ENCODE assay signal across 16 cellular contexts in the genomic region with DNA sequence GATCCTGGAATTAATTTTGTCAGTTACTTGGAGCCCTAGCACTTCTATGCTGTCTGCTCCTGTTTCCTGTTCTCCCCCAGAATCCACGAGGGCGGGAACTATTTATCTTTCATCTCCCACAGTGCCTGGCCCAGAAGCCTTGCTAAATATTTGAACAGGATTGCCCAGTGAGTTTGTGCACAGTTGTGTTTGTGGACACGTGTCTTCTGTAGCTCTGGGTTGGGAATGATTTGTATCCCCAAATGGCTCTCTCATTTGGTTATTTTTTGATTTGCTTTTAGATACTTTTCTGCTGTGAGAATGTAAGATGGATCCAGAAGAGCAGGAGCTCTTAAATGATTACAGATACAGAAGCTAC. TPM values are rescaled to one million over a fixed set of nuclear protein-coding genes. Genes with fewer than 3 reads are reported as not detected.
DNase-seq lines count a peak whose midpoint lies in the region; ATAC-seq, FAIRE-seq and TF ChIP-seq lines count a peak whose summit lies in the region.
"Had no signal": no experiment of that assay in that cellular context is flagged by ENCODE, and none has a peak within 500 bp of the region (broad histone marks: within the 10 kb centered on the region; RNA-seq: fewer than 3 reads in every experiment).

No MANE protein-coding gene starts in this region.

- no peak for TF ChIP-seq CTCF in SK-N-SH (IDR thresholded peaks at IDR 0.05)

- no peaks in the 10 kb centered on the region for H3F3A ChIP-seq in SK-N-SH (replicated peaks; ENCODE audit: insufficient read depth)

- H3K9me3 Mint-ChIP-seq in stimulated activated naive B cell treated with anti-CD40 and anti-IgM and Interleukin-4, amounts not matched to agents 10 μg/mL and 1 μg/mL and 100 μg/mL, for 72 hours = no peaks in the 10 kb centered on the region
- H3K9me3 Mint-ChIP-seq: activated naive CD4-positive, alpha-beta T cell treated with anti-CD3 and anti-CD28 coated beads, Interleukin-2, amount 10 ng/mL, durations not matched to agents 7 days and 5 days had no signal

- no peak overlapping the region for H3K4me2 ChIP-seq in SK-N-SH

- H3K27ac Mint-ChIP-seq in stimulated activated naive B cell treated with anti-CD40 and anti-IgM and Interleukin-4, amounts not matched to agents 10 μg/mL and 1 μg/mL and 100 μg/mL, for 72 hours = no peak overlapping the region
- H3K27ac Mint-ChIP-seq: activated naive CD4-positive, alpha-beta T cell treated with anti-CD3 and anti-CD28 coated beads, Interleukin-2, amount 10 ng/mL, durations not matched to agents 7 days and 5 days had no signal

- no peak for TF ChIP-seq POLR2A in GM12891 (IDR thresholded peaks at IDR 0.05; ENCODE audit: low read depth, low read length)

- TF ChIP-seq EP300 in SK-N-SH (IDR thresholded peaks at IDR 0.05; ENCODE audit: borderline replicate concordance in 1 of 2, low read depth in 1 of 2, low read length in 1 of 2) = no peak

- CTCF ChIA-PET in SK-N-SH (lab: Yijun Ruan, JAX) = interaction anchor here (1.0 to 2.9 kb wide), 4 partner anchors 22 to 96 kb away, joined by 3 to 12 read pairs (median 3); no protein-coding TSS in a partner anchor

- POLR2A ChIA-PET in SK-N-SH (lab: Yijun Ruan, JAX) = no interaction called here

- H3K4me3 Mint-ChIP-seq in stimulated activated naive B cell treated with anti-CD40 and anti-IgM and Interleukin-4, amounts not matched to agents 10 μg/mL and 1 μg/mL and 100 μg/mL, for 72 hours = no peak overlapping the region
- H3K4me3 Mint-ChIP-seq: activated naive CD4-positive, alpha-beta T cell treated with anti-CD3 and anti-CD28 coated beads, Interleukin-2, amount 10 ng/mL, durations not matched to agents 7 days and 5 days had no signal

- H3K9me3 ChIP-seq in SK-N-SH = no peaks in the 10 kb centered on the region
- H3K9me3 ChIP-seq: Peyer's patch had no signal

- peaks cover 0 to 5% of the 10 kb centered on the region in 2 experiments for H3K36me3 ChIP-seq in SK-N-SH (replicated peaks in 1 of 2; ENCODE audit: control insufficient read depth in 1 of 2, insufficient read depth in 2 of 2, low read length in 1 of 2)
- H3K36me3 ChIP-seq: brain microvascular endothelial cell had no signal

- peaks cover 22 to 36% of the 10 kb centered on the region in 2 donors for H3K4me1 Mint-ChIP-seq in stimulated activated naive B cell treated with anti-CD40 and anti-IgM and Interleukin-4, amounts not matched to agents 10 μg/mL and 1 μg/mL and 100 μg/mL, for 72 hours

- H3K27me3 Mint-ChIP-seq in stimulated activated naive B cell treated with anti-CD40 and anti-IgM and Interleukin-4, amounts not matched to agents 10 μg/mL and 1 μg/mL and 100 μg/mL, for 72 hours = no peaks in the 10 kb centered on the region
- H3K27me3 Mint-ChIP-seq: activated naive CD4-positive, alpha-beta T cell treated with anti-CD3 and anti-CD28 coated beads, Interleukin-2, amount 10 ng/mL, durations not matched to agents 7 days and 5 days had no signal

- peaks cover 17 to 44% of the 10 kb centered on the region in 2 donors for H3K36me3 Mint-ChIP-seq in stimulated activated naive B cell treated with anti-CD40 and anti-IgM and Interleukin-4, amounts not matched to agents 10 μg/mL and 1 μg/mL and 100 μg/mL, for 72 hours

- H2AFZ ChIP-seq in SK-N-SH (ENCODE audit: low read depth) = no peak overlapping the region

- H4K20me1 ChIP-seq in SK-N-SH (ENCODE audit: insufficient read depth) = no peaks in the 10 kb centered on the region

- no peaks in the 10 kb centered on the region for H3K27me3 ChIP-seq in SK-N-SH (ENCODE audit: insufficient read depth)
- H3K27me3 ChIP-seq: brain microvascular endothelial cell, Peyer's patch had no signal

- TF ChIP-seq RAD21 in SK-N-SH (IDR thresholded peaks at IDR 0.05; ENCODE audit: low read length) = no peak

- 71% methylated on average over 3 of the region's 3 CpGs for WGBS in SK-N-SH (ENCODE audit: low lambda C conversion rate)

- H3K79me2 ChIP-seq in SK-N-SH (ENCODE audit: insufficient read depth) = peaks cover 20% of the 10 kb centered on the region

- DNase-seq in SK-N-SH (peak; percentile 23), SHP77 (lab: John Stamatoyannopoulos, UW) (peak; percentile 58 to 60), left lobe of liver (ENCODE audit: low spot score) (peak; percentile 74), foreskin melanocyte (no peak), GM12891 (ENCODE audit: insufficient read length, low spot score) (no peak)
- DNase-seq in activated CD4-positive, alpha-beta T cell treated with anti-CD3 and anti-CD28 coated beads, Interleukin-2, amount 50 U/mL, for 1 hour = no peak
- no peak for DNase-seq in stimulated activated naive B cell treated with anti-CD40 and anti-IgM and Interleukin-4, amounts not matched to agents 10 μg/mL and 1 μg/mL and 100 μg/mL, for 72 hours
- DNase-seq: activated CD4-positive, alpha-beta T cell treated with anti-CD3 and anti-CD28 coated beads for 1 hour; activated naive CD4-positive, alpha-beta T cell treated with anti-CD3 and anti-CD28 coated beads, Interleukin-2, amount 10 ng/mL, durations not matched to agents 7 days and 5 days; brain microvascular endothelial cell; DMS79; effector memory CD4-positive, alpha-beta T cell; Peyer's patch; stimulated activated naive CD4-positive, alpha-beta T cell treated with Interleukin-2 at 50 U/mL for 16 hours; T-helper 1 cell had no signal

- H3K27ac ChIP-seq in SK-N-SH (ENCODE audit: low read depth in 2 of 2, low read length in 1 of 2) = no peak overlapping the region
- H3K27ac ChIP-seq: brain microvascular endothelial cell had no signal

- ATAC-seq in SK-N-SH treated with all-trans-retinoic acid at 6 μM for 48 hours (no peak), left lobe of liver (peak; percentile 88)
- ATAC-seq in stimulated activated naive B cell treated with anti-CD40 and anti-IgM and Interleukin-4, amounts not matched to agents 10 μg/mL and 1 μg/mL and 100 μg/mL, for 72 hours (replicated peaks) = no peak

- no peak overlapping the region for H3K4me3 ChIP-seq in SK-N-SH (ENCODE audit: low read depth in 2 of 2, low read length in 1 of 2)
- H3K4me3 ChIP-seq: Peyer's patch had no signal

- H3K4me1 ChIP-seq in SK-N-SH (ENCODE audit: control insufficient read depth in 1 of 2, insufficient read depth in 2 of 2, low read depth in 1 of 2, low read length in 1 of 2) = peaks cover 0 to 8% of the 10 kb centered on the region in 2 experiments; a peak in 1 of 4 replicates

- no peak for FAIRE-seq in GM12891 (lab: Jason Lieb, UNC)

- no peaks in the 10 kb centered on the region for H3K9me2 ChIP-seq in SK-N-SH

- H3K9ac ChIP-seq in SK-N-SH = no peak overlapping the region

TF ChIP-seq in SK-N-SH, 30 proteins besides CTCF, POLR2A, EP300 and RAD21 (continues in another document):
- TF ChIP-seq RFX5 (IDR thresholded peaks at IDR 0.05; ENCODE audit: low read length) (no peak), CHD2 (IDR thresholded peaks at IDR 0.05; ENCODE audit: low read length, partially characterized antibody) (no peak), NRF1 (IDR thresholded peaks at IDR 0.05; ENCODE audit: low read depth, low read length) (no peak), RXRA (IDR thresholded peaks at IDR 0.05; ENCODE audit: borderline replicate concordance, low read depth) (no peak), EZH2phosphoT487 (IDR thresholded peaks at IDR 0.05; ENCODE audit: borderline replicate concordance, low read depth) (no peak), TCF12 (IDR thresholded peaks at IDR 0.05) (no peak), MXI1 (IDR thresholded peaks at IDR 0.05; ENCODE audit: low read depth, low read length) (no peak)

TF ChIP-seq in SK-N-SH treated with all-trans-retinoic acid at 6 μM for 48 hours, 23 proteins besides CTCF, POLR2A, EP300 and RAD21 (continues in another document):
- TF ChIP-seq ZNF70 (CRISPR knock-in tag; IDR thresholded peaks at IDR 0.05) (no peak), PPARA (CRISPR knock-in tag; IDR thresholded peaks at IDR 0.05; ENCODE audit: borderline replicate concordance) (no peak), BACH2 (CRISPR knock-in tag; IDR thresholded peaks at IDR 0.05; ENCODE audit: borderline replicate concordance) (no peak), TOX (CRISPR knock-in tag; IDR thresholded peaks at IDR 0.05; ENCODE audit: borderline replicate concordance) (no peak), RARB (CRISPR knock-in tag; IDR thresholded peaks at IDR 0.05) (no peak)

TF ChIP-seq in GM12891, 5 proteins besides CTCF, POLR2A, EP300 and RAD21:
- no peak for TF ChIP-seq POLR2AphosphoS5 (IDR thresholded peaks at IDR 0.05; ENCODE audit: low read depth, low read length)
- no peak for TF ChIP-seq POU2F2 (IDR thresholded peaks at IDR 0.05; ENCODE audit: low read depth, low read length)
- TF ChIP-seq SPI1 (IDR thresholded peaks at IDR 0.05; ENCODE audit: low read depth, low read length) = no peak
- no peak for TF ChIP-seq TAF1 (IDR thresholded peaks at IDR 0.05; ENCODE audit: low read depth, low read length)
- TF ChIP-seq PAX5 (IDR thresholded peaks at IDR 0.05; ENCODE audit: insufficient read depth, low read length, severe bottlenecking) = no peak

RNA-seq across cellular contexts. Expression of a gene that starts 7.8 kb away (rescaled TPM):
- 4.3 and 4.9 TPM in 2 replicates for polyA plus RNA-seq in SK-N-SH (2012; rRNA removed)
- 3.7 and 4.8 TPM in 2 replicates for polyA plus RNA-seq in SK-N-SH (2012; cell fraction: cytosol; rRNA removed)
- polyA plus RNA-seq in SK-N-SH (2012; cell fraction: nucleus; rRNA removed) = 7.5 and 8.2 TPM in 2 replicates
- 23.6 TPM for total RNA-seq in left lobe of liver
- polyA plus RNA-seq in GM12891 (2012; ENCODE audit: low read depth, missing spikeins) = 1.5 TPM

RNA-seq across cellular contexts. Expression of a gene that starts 29.5 kb away (rescaled TPM):
- 5.7 and 6.7 TPM in 2 replicates for polyA plus RNA-seq in SK-N-SH (2012; rRNA removed)
- 7.7 and 8.4 TPM in 2 replicates for polyA plus RNA-seq in SK-N-SH (2012; cell fraction: cytosol; rRNA removed)
- polyA plus RNA-seq in SK-N-SH (2012; cell fraction: nucleus; rRNA removed) = 3.3 and 4.7 TPM in 2 replicates
- not detected for total RNA-seq in left lobe of liver
- 0.77 TPM for polyA plus RNA-seq in GM12891 (2012; ENCODE audit: low read depth, missing spikeins)

Comparison
In these comparisons a context has a peak if more than half of its experiments do, and no peak if none do; other contexts are left out.
1. DNase-seq: peak in SK-N-SH (single experiment), SHP77 (2 of 2) and left lobe of liver (single experiment); none in foreskin melanocyte (single experiment), GM12891 (single experiment), activated CD4-positive, alpha-beta T cell treated with anti-CD3 and anti-CD28 coated beads, Interleukin-2, amount 50 U/mL, for 1 hour (single experiment) and stimulated activated naive B cell treated with anti-CD40 and anti-IgM and Interleukin-4, amounts not matched to agents 10 μg/mL and 1 μg/mL and 100 μg/mL, for 72 hours (single experiment).